In the genomic region with DNA sequence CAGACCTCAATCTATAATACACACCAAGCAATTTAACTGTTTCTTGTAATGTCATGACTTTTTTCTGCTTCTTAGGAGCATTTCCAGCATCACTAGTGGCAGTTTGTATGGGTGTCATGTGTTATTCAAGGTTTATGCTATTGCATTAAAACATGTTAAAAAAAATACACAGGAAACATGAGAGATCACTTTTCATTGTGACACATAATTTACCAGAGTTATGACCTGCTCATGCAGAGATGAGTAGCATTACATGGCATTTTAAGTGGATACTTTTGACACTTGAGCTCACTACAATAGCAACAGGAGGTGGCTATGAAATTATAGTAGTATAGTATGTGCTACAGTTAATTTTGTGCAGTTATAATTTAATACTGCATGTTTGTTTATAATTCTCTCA, we compare ENCODE assay signal across 2 cellular contexts. TPM values are rescaled to one million over a fixed set of nuclear protein-coding genes. Genes with fewer than 3 reads are reported as not detected.
"Had no signal": no experiment of that assay in that cellular context is flagged by ENCODE, and none has a peak within 500 bp of the region (broad histone marks: within the 10 kb centered on the region; RNA-seq: fewer than 3 reads in every experiment).

No MANE protein-coding gene starts in this region.

RNA-seq across cellular contexts. Expression of gene ACOD1, which starts 51.1 kb away (rescaled TPM):
- polyA plus RNA-seq: psoas muscle, smooth muscle cell had no signal
